Comparison of ENCODE assay signal across 9 cellular contexts in genomic region chr11:86676533-86677154, GRCh38. TPM values are rescaled to one million over a fixed set of nuclear protein-coding genes. Genes with fewer than 3 reads are reported as not detected.
A peak's percentile ranks its signal among the peaks of the same experiment; 100 is the strongest.
DNase-seq lines count a peak whose midpoint lies in the region; ATAC-seq and TF ChIP-seq lines count a peak whose summit lies in the region.
"Had no signal": no experiment of that assay in that cellular context is flagged by ENCODE, and none has a peak within 500 bp of the region (broad histone marks: within the 10 kb centered on the region; RNA-seq: fewer than 3 reads in every experiment).

No MANE protein-coding gene starts in this region.

- H3K36me3 ChIP-seq in Caco-2 (ENCODE audit: control insufficient read depth, insufficient read depth, low read length): no peaks in the 10 kb centered on the region
- H3K36me3 ChIP-seq in kidney epithelial cell (ENCODE audit: control insufficient read depth, insufficient read depth, low read length): no peaks in the 10 kb centered on the region

- intact Hi-C loops in Caco-2 (cut with micrococcal nuclease; ENCODE audit: unreplicated experiment): loop anchor here (1.0 kb wide), 1 partner anchor 123 kb away; no protein-coding TSS in a partner anchor

- no peak overlapping the region for H3K4me3 ChIP-seq in Caco-2 (ENCODE audit: low read depth, low read length)
- no peak overlapping the region for H3K4me3 ChIP-seq in kidney epithelial cell (ENCODE audit: low read depth, low read length)

- peaks cover 48% of the 10 kb centered on the region for H3K4me1 ChIP-seq in Caco-2

- H3K9me3 Mint-ChIP-seq in Caco-2 (ENCODE audit: unreplicated experiment): no peaks in the 10 kb centered on the region
- H3K9me3 Mint-ChIP-seq in effector memory CD8-positive, alpha-beta T cell: no peaks in the 10 kb centered on the region

- TF ChIP-seq CTCF in Caco-2 (IDR thresholded peaks at IDR 0.05; ENCODE audit: insufficient read depth in 1 of 2, low read depth in 1 of 2, low read length in 1 of 2, severe bottlenecking in 1 of 2, unreplicated experiment in 1 of 2) (peak; percentile 47 to 83), kidney epithelial cell (IDR thresholded peaks at IDR 0.05; ENCODE audit: insufficient read depth, low read length, poor library complexity, severe bottlenecking) (peak; percentile 39)

- DNase-seq in Caco-2 (peak; percentile 63 to 69), HEK293T (ENCODE audit: extremely low spot score) (peak; percentile 78), SKM-1 (lab: John Stamatoyannopoulos, UW; ENCODE audit: unreplicated experiment) (peak; percentile 14), kidney epithelial cell (ENCODE audit: low read depth) (no peak), COR-L47 (lab: John Stamatoyannopoulos, UW) (no peak), ureter (ENCODE audit: low spot score) (no peak), NCI-H526 treated with DMSO at 0.1 percent for 48 hours (lab: John Stamatoyannopoulos, UW) (no peak)
- no peak for DNase-seq in effector memory CD8-positive, alpha-beta T cell

- H3K27me3 ChIP-seq in Caco-2 (replicated peaks; ENCODE audit: control insufficient read depth, insufficient read depth, low read length) (no peaks in the 10 kb centered on the region), kidney epithelial cell (ENCODE audit: control insufficient read depth, insufficient read depth, low read length) (no peaks in the 10 kb centered on the region)

- H3K4me1 Mint-ChIP-seq in Caco-2 (ENCODE audit: low read depth, unreplicated experiment): peaks cover 71% of the 10 kb centered on the region
- peaks cover 3 to 4% of the 10 kb centered on the region in 2 donors for H3K4me1 Mint-ChIP-seq in effector memory CD8-positive, alpha-beta T cell (ENCODE audit: low read depth in 2 of 2)

- H3K27me3 Mint-ChIP-seq in Caco-2 (ENCODE audit: insufficient read depth, unreplicated experiment): no peaks in the 10 kb centered on the region
- peaks cover 0 to 15% of the 10 kb centered on the region in 2 donors for H3K27me3 Mint-ChIP-seq in effector memory CD8-positive, alpha-beta T cell

- H3K27ac Mint-ChIP-seq in Caco-2 (ENCODE audit: unreplicated experiment): no peak overlapping the region
- H3K27ac Mint-ChIP-seq in effector memory CD8-positive, alpha-beta T cell: no peak overlapping the region

- CTCF ChIA-PET in Caco-2 (lab: Charles Lee) (interaction anchor here (0.5 to 1.0 kb wide), 4 partner anchors 17 to 135 kb away, joined by 3 to 4 read pairs (median 4); no protein-coding TSS in a partner anchor), HEK293T (lab: Yijun Ruan, JAX) (interaction anchor here (0.6 to 1.3 kb wide), 4 partner anchors 9 to 117 kb away, joined by 3 to 5 read pairs (median 3); no protein-coding TSS in a partner anchor)

- no peak for ATAC-seq in effector memory CD8-positive, alpha-beta T cell (replicated peaks)
- ATAC-seq: Right ventricle myocardium inferior had no signal

- H3K36me3 Mint-ChIP-seq in Caco-2 (ENCODE audit: insufficient read depth, unreplicated experiment): no peaks in the 10 kb centered on the region
- H3K36me3 Mint-ChIP-seq in effector memory CD8-positive, alpha-beta T cell (ENCODE audit: insufficient read depth): no peaks in the 10 kb centered on the region

- H3K9me3 ChIP-seq in Caco-2: no peaks in the 10 kb centered on the region

- no TSS peak for BruUV-seq in Caco-2 (replicated peaks; lab: Mats Ljungman, UMichigan)

- no peak overlapping the region for H3K4me3 Mint-ChIP-seq in Caco-2 (ENCODE audit: unreplicated experiment)
- H3K4me3 Mint-ChIP-seq in effector memory CD8-positive, alpha-beta T cell: no peak overlapping the region

- POLR2A ChIA-PET in Caco-2 (lab: Charles Lee): no interaction called here
- POLR2A ChIA-PET in HEK293T (lab: Yijun Ruan, JAX): no interaction called here

TF ChIP-seq in HEK293T, 16 proteins besides CTCF, POLR2A, EP300 and RAD21:
- TF ChIP-seq LEF1 (IDR thresholded peaks at IDR 0.05; ENCODE audit: borderline replicate concordance): no peak

RNA-seq across cellular contexts. Expression of gene ME3, which starts 4.2 kb away (rescaled TPM):
- total RNA-seq in Caco-2 (2022) (32.8 and 36.9 TPM in 2 replicates), kidney epithelial cell (35.7 and 43.1 TPM in 2 replicates), ureter (40.2 TPM)

Comparison
In these comparisons a context has a peak if more than half of its experiments do, and no peak if none do; other contexts are left out.
1. DNase-seq: peak in Caco-2 (2 of 2), HEK293T (single experiment) and SKM-1 (single experiment); none in kidney epithelial cell (single experiment), effector memory CD8-positive, alpha-beta T cell (0 of 3), COR-L47 (single experiment), ureter (single experiment) and NCI-H526 treated with DMSO at 0.1 percent for 48 hours (single experiment).